8 cellular contexts compared by ENCODE assay signal in the genomic region with DNA sequence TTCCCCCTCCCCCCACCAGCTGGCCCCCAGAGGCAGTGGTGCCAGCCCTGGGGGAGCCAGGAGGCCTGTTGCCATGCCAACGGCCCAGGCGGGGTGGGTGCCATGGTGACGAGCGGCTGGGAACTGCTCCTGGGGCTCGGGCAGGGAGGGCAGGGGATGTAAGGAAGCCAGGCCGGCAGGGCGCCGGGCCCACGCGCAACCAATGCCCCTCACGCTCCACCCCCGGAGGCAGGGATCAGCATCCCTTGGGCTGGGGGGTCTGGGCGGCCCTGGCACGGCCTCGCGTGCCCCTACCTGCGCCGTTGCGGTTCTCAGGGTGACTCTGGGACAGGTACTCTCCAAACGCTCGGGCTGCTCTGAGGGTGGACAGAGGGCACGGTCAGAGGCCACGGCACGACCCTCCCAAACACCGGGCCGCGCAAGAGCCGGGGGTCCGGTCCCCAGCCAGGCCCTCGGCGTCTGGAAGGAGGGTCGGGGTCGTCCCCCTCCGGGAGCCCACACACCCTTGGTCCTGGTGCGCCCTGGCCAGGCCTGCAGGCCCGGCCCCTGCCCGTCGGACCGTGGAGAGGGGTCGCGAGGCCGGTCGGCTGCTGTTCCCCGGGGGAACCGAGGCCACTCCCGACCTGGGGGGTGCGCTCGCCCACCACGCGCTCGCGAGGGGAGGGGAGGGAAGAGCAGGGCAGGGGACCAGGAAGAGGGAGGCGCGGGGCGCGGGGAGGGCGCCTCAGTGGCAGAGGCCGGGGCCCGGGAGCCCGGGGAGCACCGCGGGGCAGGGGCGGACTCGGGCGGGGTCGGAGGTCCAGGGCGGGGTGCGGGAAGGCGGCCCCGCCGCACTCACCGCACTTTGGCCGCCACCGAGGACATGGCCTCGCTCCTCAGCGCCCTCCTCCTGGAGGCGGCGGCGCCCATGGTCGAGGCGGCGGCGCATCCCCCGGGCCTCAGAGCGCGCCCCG. TPM values are rescaled to one million over a fixed set of nuclear protein-coding genes. Genes with fewer than 3 reads are reported as not detected.
DNase-seq lines count a peak whose midpoint lies in the region; ATAC-seq and TF ChIP-seq lines count a peak whose summit lies in the region.

No MANE protein-coding gene starts in this region.

- H3K36me3 ChIP-seq in ACC112 (ENCODE audit: insufficient read depth, low read length) (no peaks in the 10 kb centered on the region), psoas muscle (ENCODE audit: insufficient read depth in 1 of 2, low read depth in 1 of 2) (peaks cover 0 to 46% of the 10 kb centered on the region in 2 donors)

- H3K4me1 Mint-ChIP-seq in activated naive CD8-positive, alpha-beta T cell treated with anti-CD3 and anti-CD28 coated beads for 36 hours: peaks cover 17% of the 10 kb centered on the region

- POLR2A ChIA-PET in GM10248 (lab: Yijun Ruan, JAX): interaction anchor here (1.0 kb wide), 1 partner anchor 156 kb away, joined by 6 read pairs; a partner anchor contains a TSS

- 14 to 29% (median 17%) methylated on average over 59 to 87 of the region's 87 CpGs for WGBS in psoas muscle, 3 donors

- H3K9me3 Mint-ChIP-seq in activated naive CD8-positive, alpha-beta T cell treated with anti-CD3 and anti-CD28 coated beads for 36 hours: no peaks in the 10 kb centered on the region

- H3K79me2 ChIP-seq in ACC112 (ENCODE audit: control insufficient read depth, insufficient read depth, low read length, unreplicated experiment): peaks cover 14% of the 10 kb centered on the region

- H2AFZ ChIP-seq in ACC112 (ENCODE audit: low read length, unreplicated experiment): peak overlapping the region; percentile 86

- H3K4me3 ChIP-seq in ACC112 (ENCODE audit: low read depth, low read length): peak overlapping the region; percentile 98
- H3K4me3 ChIP-seq in psoas muscle: peak overlapping the region; percentile 72

- H3K27me3 Mint-ChIP-seq in activated naive CD8-positive, alpha-beta T cell treated with anti-CD3 and anti-CD28 coated beads for 36 hours: no peaks in the 10 kb centered on the region

- H3K27ac ChIP-seq in ACC112 (ENCODE audit: low read depth, low read length) (peak overlapping the region; percentile 77; the same call in 1 of the 2 replicates), psoas muscle (peak overlapping the region; percentile 9)

- H3K27ac Mint-ChIP-seq in activated naive CD8-positive, alpha-beta T cell treated with anti-CD3 and anti-CD28 coated beads for 36 hours: no peak overlapping the region

- peak overlapping the region; percentile 65 for H3K4me3 Mint-ChIP-seq in activated naive CD8-positive, alpha-beta T cell treated with anti-CD3 and anti-CD28 coated beads for 36 hours

- H3K4me1 ChIP-seq in ACC112 (ENCODE audit: control insufficient read depth, insufficient read depth, low read length, unreplicated experiment): peaks cover 34% of the 10 kb centered on the region
- peaks cover 8% of the 10 kb centered on the region for H3K4me1 ChIP-seq in psoas muscle

- CTCF ChIA-PET in GM10248 (lab: Yijun Ruan, JAX): interaction anchor here (1.0 to 1.3 kb wide), 3 partner anchors 13 to 51 kb away, joined by 3 to 7 read pairs (median 6); a partner anchor contains a TSS

- no peaks in the 10 kb centered on the region for H3K9me3 ChIP-seq in psoas muscle

- intact Hi-C loops in left cardiac atrium (cut with DNase I) (no loop called here), psoas muscle (cut with DNase I) (no loop called here)

- H3K27me3 ChIP-seq in ACC112 (ENCODE audit: insufficient read depth, low read length) (no peaks in the 10 kb centered on the region), psoas muscle (ENCODE audit: insufficient read depth in 3 of 3, low read length in 2 of 3) (no peaks in the 10 kb centered on the region)

- DNase-seq in activated naive CD8-positive, alpha-beta T cell treated with anti-CD3 and anti-CD28 coated beads for 36 hours: no peak
- peak; percentile 32 for DNase-seq in left cardiac atrium
- DNase-seq in psoas muscle: peak; percentile 34 to 63
- no peak for DNase-seq in GM10248 (ENCODE audit: extremely low spot score)
- DNase-seq in central memory CD4-positive, alpha-beta T cell: no peak

- ATAC-seq in GM18511 (IDR thresholded peaks at IDR 0.05; ENCODE audit: unreplicated experiment) (peak; percentile 26), HG03520 (IDR thresholded peaks at IDR 0.05; ENCODE audit: unreplicated experiment) (peak; percentile 10), left cardiac atrium (peak in 1 of 2 donors; percentile 7), psoas muscle (no peak)

- TF ChIP-seq CTCF in psoas muscle (IDR thresholded peaks at IDR 0.05) (no peak), GM10248 (IDR thresholded peaks at IDR 0.05; ENCODE audit: control extremely low read depth, extremely low read depth, low read depth, missing control alignments) (no peak)

- peaks cover 22% of the 10 kb centered on the region for H3K36me3 Mint-ChIP-seq in activated naive CD8-positive, alpha-beta T cell treated with anti-CD3 and anti-CD28 coated beads for 36 hours

RNA-seq across cellular contexts. Expression of a gene that starts 0.7 kb away (rescaled TPM):
- 10 to 100 TPM; 74.1 to 74.6 TPM for total RNA-seq in activated naive CD8-positive, alpha-beta T cell treated with anti-CD3 and anti-CD28 coated beads for 36 hours
- total RNA-seq in left cardiac atrium: 10 to 100 TPM; 20.5 to 25.1 TPM
- total RNA-seq in psoas muscle: 10 to 100 TPM in 1 of 4 donors, 1 to 10 TPM in 3; 4.8 to 11.2 (median 6.4) TPM
- polyA plus RNA-seq in psoas muscle: 10 to 100 TPM in 1 of 3 donors, 1 to 10 TPM in 2; 4.9 to 11.0 (median 5.7) TPM

RNA-seq across cellular contexts. Expression of a gene that starts 17.3 kb away (rescaled TPM):
- total RNA-seq in activated naive CD8-positive, alpha-beta T cell treated with anti-CD3 and anti-CD28 coated beads for 36 hours: not detected
- total RNA-seq in left cardiac atrium: not detected
- total RNA-seq in psoas muscle: not detected
- polyA plus RNA-seq in psoas muscle: under 1 TPM in 1 of 3 donors, not detected in 2; 0.01 TPM

RNA-seq across cellular contexts. Expression of a gene that starts 35.3 kb away (rescaled TPM):
- total RNA-seq in activated naive CD8-positive, alpha-beta T cell treated with anti-CD3 and anti-CD28 coated beads for 36 hours: under 1 TPM; 0.66 to 0.76 TPM
- 1 to 10 TPM; 2.5 to 5.3 TPM for total RNA-seq in left cardiac atrium
- 1 to 10 TPM in 3 of 4 donors, under 1 TPM in 1; 0.62 to 5.1 (median 2.5) TPM for total RNA-seq in psoas muscle
- 1 to 10 TPM in 1 of 3 donors, under 1 TPM in 2; 0.43 to 1.0 (median 0.83) TPM for polyA plus RNA-seq in psoas muscle

RNA-seq across cellular contexts. Expression of a gene that starts 35.5 kb away (rescaled TPM):
- 1 to 10 TPM; 3.6 to 4.2 TPM for total RNA-seq in activated naive CD8-positive, alpha-beta T cell treated with anti-CD3 and anti-CD28 coated beads for 36 hours
- 10 to 100 TPM in 1 of 2 donors, 1 to 10 TPM in 1; 8.0 to 11.7 TPM for total RNA-seq in left cardiac atrium
- 10 to 100 TPM in 2 of 4 donors, 1 to 10 TPM in 2; 6.7 to 11.2 (median 9.7) TPM for total RNA-seq in psoas muscle
- polyA plus RNA-seq in psoas muscle: 1 to 10 TPM; 5.7 to 9.9 (median 7.2) TPM

Comparison
In these comparisons a context has a peak if more than half of its experiments do, and no peak if none do; other contexts are left out.
1. ATAC-seq: peak in GM18511 (single experiment) and HG03520 (single experiment); none in psoas muscle (0 of 4).
2. DNase-seq: peak in left cardiac atrium (single experiment) and psoas muscle (2 of 2); none in activated naive CD8-positive, alpha-beta T cell treated with anti-CD3 and anti-CD28 coated beads for 36 hours (single experiment), GM10248 (single experiment) and central memory CD4-positive, alpha-beta T cell (single experiment).